In genomic region chr19:2150794-2151338, GRCh38 we compare ENCODE assay signal across 6 cellular contexts. TPM values are rescaled to one million over a fixed set of nuclear protein-coding genes. Genes with fewer than 3 reads are reported as not detected.
DNase-seq lines count a peak whose midpoint lies in the region; ATAC-seq and TF ChIP-seq lines count a peak whose summit lies in the region.

No MANE protein-coding gene starts in this region.

- H3K27me3 ChIP-seq in DND-41 (ENCODE audit: insufficient read depth, low read length, poor library complexity), result no peaks in the 10 kb centered on the region

- peaks cover 38% of the 10 kb centered on the region for H3K4me1 ChIP-seq in DND-41 (ENCODE audit: insufficient read depth, low read length)
- H3K4me1 ChIP-seq in mucosa of descending colon (ENCODE audit: low read depth), result peaks cover 30% of the 10 kb centered on the region

- H3K4me3 ChIP-seq in DND-41 (ENCODE audit: low read depth in 1 of 2, low read length in 2 of 2), result peak overlapping the region; percentile 100
- peak overlapping the region; percentile 94 for H3K4me3 ChIP-seq in mucosa of descending colon

- H3K9me3 ChIP-seq in DND-41 (ENCODE audit: insufficient read depth, low read length, severe bottlenecking) (no peaks in the 10 kb centered on the region), mucosa of descending colon (no peaks in the 10 kb centered on the region)

- TF ChIP-seq CTCF in DND-41 (IDR thresholded peaks at IDR 0.05; ENCODE audit: borderline replicate concordance, extremely low read depth, low read length, poor library complexity, severe bottlenecking), result no peak
- no peak for TF ChIP-seq CTCF in mucosa of descending colon (IDR thresholded peaks at IDR 0.05)

- peak overlapping the region; percentile 100 for H3K4me2 ChIP-seq in DND-41 (ENCODE audit: insufficient read depth, low read length)

- peaks cover 39% of the 10 kb centered on the region for H4K20me1 ChIP-seq in DND-41 (ENCODE audit: insufficient read depth, low read length)

- peak overlapping the region; percentile 88 for H3K27ac ChIP-seq in DND-41 (ENCODE audit: low read length)
- H3K27ac ChIP-seq in adipose tissue (ENCODE audit: low read depth, low read length), result peak overlapping the region; percentile 20

- DNase-seq in DND-41, result no peak
- DNase-seq in mucosa of descending colon, result peak; percentile 34 to 70 (median 61)
- no peak for DNase-seq in iPS-NIHi11 (ENCODE audit: low spot score)
- DNase-seq in DMS 273 (lab: John Stamatoyannopoulos, UW; ENCODE audit: unreplicated experiment), result no peak

- peak overlapping the region; percentile 74; the same call in 1 of the 2 replicates for H2AFZ ChIP-seq in DND-41 (ENCODE audit: low read depth, low read length)

- peaks cover 53% of the 10 kb centered on the region for H3K79me2 ChIP-seq in DND-41 (ENCODE audit: insufficient read depth, low read length)

- 0 to 1% (median 0%) methylated on average over 27 to 36 of the region's 36 CpGs for WGBS in adipose tissue, 3 donors

- peak overlapping the region; percentile 99 for H3K9ac ChIP-seq in DND-41 (ENCODE audit: low read depth, low read length)

- ATAC-seq in DND-41 (ENCODE audit: insufficient read depth, low read depth) (no peak), HG03025 (IDR thresholded peaks at IDR 0.05; ENCODE audit: low FRiP score, unreplicated experiment) (peak; percentile 13), mucosa of descending colon (no peak)

- H3K36me3 ChIP-seq in DND-41 (ENCODE audit: insufficient read depth, low read length), result peaks cover 37% of the 10 kb centered on the region
- peaks cover 6% of the 10 kb centered on the region for H3K36me3 ChIP-seq in mucosa of descending colon (ENCODE audit: low read depth)

- intact Hi-C loops in mucosa of descending colon (cut with DNase I, micrococcal nuclease), result loop anchor here in 1 of 2 donors (10.0 kb wide), 1 partner anchor 124 kb away; no protein-coding TSS in a partner anchor

RNA-seq across cellular contexts. Expression of gene AP3D1, which starts 0.5 kb away (rescaled TPM):
- polyA plus RNA-seq in adipose tissue, result 10 to 100 TPM; 68.0 to 70.9 (median 69.8) TPM
- 100 to 1,000 TPM; 103 to 120 (median 103) TPM for total RNA-seq in mucosa of descending colon

RNA-seq across cellular contexts. Expression of gene DOT1L, which starts 12.9 kb away (rescaled TPM):
- polyA plus RNA-seq in adipose tissue, result 10 to 100 TPM in 1 of 3 donors, 1 to 10 TPM in 2; 5.8 to 17.4 (median 8.4) TPM
- 10 to 100 TPM; 38.1 to 48.1 (median 44.5) TPM for total RNA-seq in mucosa of descending colon

RNA-seq across cellular contexts. Expression of gene IZUMO4, which starts 54.2 kb away (rescaled TPM):
- 10 to 100 TPM in 2 of 3 donors, 1 to 10 TPM in 1; 6.5 to 18.7 (median 17.0) TPM for polyA plus RNA-seq in adipose tissue
- 1 to 10 TPM; 2.2 to 5.3 (median 3.4) TPM for total RNA-seq in mucosa of descending colon

RNA-seq across cellular contexts. Expression of gene MOB3A, which starts 54.7 kb away (rescaled TPM):
- polyA plus RNA-seq in adipose tissue, result 10 to 100 TPM; 10.1 to 35.7 (median 28.6) TPM
- 10 to 100 TPM; 39.8 to 76.8 (median 43.7) TPM for total RNA-seq in mucosa of descending colon

Comparison
In these comparisons a context has a peak if more than half of its experiments do, and no peak if none do; other contexts are left out.
1. DNase-seq: peak in mucosa of descending colon (3 of 3); none in DND-41 (single experiment), iPS-NIHi11 (single experiment) and DMS 273 (single experiment).